Comparison of ENCODE assay signal across 1 cellular context in genomic region chr1:24913616-24914225, GRCh38.
TF ChIP-seq lines count a peak whose summit lies in the region.

No MANE protein-coding gene starts in this region.

TF ChIP-seq in H1, 55 proteins besides CTCF, POLR2A, EP300 and RAD21:
- no peak for TF ChIP-seq CBX8 (IDR thresholded peaks at IDR 0.05; ENCODE audit: borderline replicate concordance, low read depth, low read length)
- TF ChIP-seq SP4 (IDR thresholded peaks at IDR 0.05; ENCODE audit: low read length) = no peak
- no peak for TF ChIP-seq RXRA (IDR thresholded peaks at IDR 0.05; ENCODE audit: insufficient read depth, low read depth, low read length)
- TF ChIP-seq MAX (IDR thresholded peaks at IDR 0.05) = no peak
- TF ChIP-seq TAF7 (optimal IDR thresholded peaks at IDR 0.05; ENCODE audit: borderline replicate concordance, low read depth, low read length) = no peak
- TF ChIP-seq HDAC2 (IDR thresholded peaks at IDR 0.05; ENCODE audit: borderline replicate concordance in 1 of 2, low read depth in 2 of 2, low read length in 2 of 2) = no peak
- no peak for TF ChIP-seq SIRT6 (IDR thresholded peaks at IDR 0.05; ENCODE audit: low read length)
- no peak for TF ChIP-seq HDAC6 (IDR thresholded peaks at IDR 0.05; ENCODE audit: low read depth, low read length)
- no peak for TF ChIP-seq NANOG (IDR thresholded peaks at IDR 0.05; ENCODE audit: insufficient read depth, low read depth, low read length, poor library complexity, severe bottlenecking)
- TF ChIP-seq TCF12 (IDR thresholded peaks at IDR 0.05; ENCODE audit: low read depth, low read length) = no peak
- no peak for TF ChIP-seq GABPA (IDR thresholded peaks at IDR 0.05; ENCODE audit: borderline replicate concordance, insufficient read depth, low read length)
- no peak for TF ChIP-seq SRF (IDR thresholded peaks at IDR 0.05; ENCODE audit: low read depth, low read length)
- no peak for TF ChIP-seq CHD1 (IDR thresholded peaks at IDR 0.05; ENCODE audit: low read depth, low read length)
- no peak for TF ChIP-seq ATF2 (IDR thresholded peaks at IDR 0.05; ENCODE audit: low read length)
